In the genomic region with DNA sequence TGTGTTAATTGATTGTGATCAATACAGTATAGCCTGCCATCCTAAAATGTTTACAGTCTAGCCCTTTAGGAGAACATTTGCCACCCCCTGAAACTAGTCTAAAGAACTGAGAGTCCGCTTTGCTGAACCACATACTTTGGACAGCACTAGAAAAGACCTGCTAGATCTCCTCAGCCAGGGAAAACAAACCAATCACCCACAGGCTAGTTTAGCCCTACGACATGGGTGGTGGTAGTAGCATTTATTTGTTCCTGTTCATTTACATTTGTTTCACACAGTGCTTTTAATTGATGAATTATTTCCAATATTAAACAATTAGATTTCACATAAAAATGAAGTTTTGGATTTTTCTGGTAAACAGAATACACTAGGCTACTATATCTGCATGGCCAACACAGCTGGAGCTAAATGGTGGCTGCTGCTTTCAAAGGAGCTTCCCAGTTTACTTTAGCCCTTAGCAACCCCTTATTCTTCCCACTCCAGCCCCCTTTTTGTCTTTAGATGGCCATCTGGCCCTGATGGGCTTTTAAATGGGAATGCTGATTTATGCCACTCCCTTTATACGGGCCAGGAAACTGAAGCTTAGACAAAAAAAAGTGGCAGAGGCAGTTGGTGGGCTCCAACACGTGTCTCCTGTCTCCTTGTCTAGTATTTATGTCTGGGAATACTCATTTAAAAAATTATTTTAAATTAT, we compare ENCODE assay signal across 17 cellular contexts.
DNase-seq lines count a peak whose midpoint lies in the region; ATAC-seq, FAIRE-seq and TF ChIP-seq lines count a peak whose summit lies in the region.
"Had no signal": no experiment of that assay in that cellular context is flagged by ENCODE, and none has a peak within 500 bp of the region (broad histone marks: within the 10 kb centered on the region; RNA-seq: fewer than 3 reads in every experiment).

No MANE protein-coding gene starts in this region.

- no peaks in the 10 kb centered on the region for H3K9me3 Mint-ChIP-seq in H9
- H3K9me3 Mint-ChIP-seq: IgD-negative memory B cell; stimulated activated effector memory CD8-positive, alpha-beta T cell treated with anti-CD3 and anti-CD28 coated beads, Interleukin-12 subunit alpha, Interleukin-12 subunit beta, amount 100 ng/mL, for 72 hours; type B pancreatic cell had no signal

- no peaks in the 10 kb centered on the region for H3K27me3 ChIP-seq in H9 (ENCODE audit: insufficient read depth, low read length)

- H3K4me3 Mint-ChIP-seq in H9 = no peak overlapping the region
- H3K4me3 Mint-ChIP-seq: IgD-negative memory B cell; stimulated activated effector memory CD8-positive, alpha-beta T cell treated with anti-CD3 and anti-CD28 coated beads, Interleukin-12 subunit alpha, Interleukin-12 subunit beta, amount 100 ng/mL, for 72 hours had no signal

- DNase-seq in H9 (peak; percentile 44), left lobe of liver (ENCODE audit: low spot score) (no peak), HuH-7.5 (ENCODE audit: low spot score) (no peak), NCI-H2081 (lab: John Stamatoyannopoulos, UW) (no peak)
- DNase-seq: activated effector memory CD4-positive, alpha-beta T cell treated with Interleukin-2 at 50 U/mL for 16 hours; AML-193; aorta; cortex of kidney; NCI-H1048 had no signal

- peak overlapping the region; percentile 57 for H3K27ac ChIP-seq in 22Rv1
- no peak overlapping the region for H3K27ac ChIP-seq in H9 (ENCODE audit: insufficient read length, low read depth, low read length)

- H4K8ac ChIP-seq in H9 (replicated peaks; ENCODE audit: insufficient read length, low read depth, low read length) = no peak overlapping the region

- peak; percentile 71 for FAIRE-seq in TTC549 (lab: Jason Lieb, UNC)
- FAIRE-seq: H1 had no signal

- H3K23ac ChIP-seq in H9 (ENCODE audit: insufficient read length, low read depth, low read length) = no peak overlapping the region

- H4K91ac ChIP-seq in H9 (ENCODE audit: insufficient read length, low read depth, low read length) = no peak overlapping the region

- H2BK5ac ChIP-seq in H9 (ENCODE audit: insufficient read length, low read length) = no peak overlapping the region

- H4K5ac ChIP-seq in H9 (ENCODE audit: insufficient read length, low read depth, low read length) = no peak overlapping the region

- no peaks in the 10 kb centered on the region; a peak in 1 of 7 replicates for H3K36me3 Mint-ChIP-seq in H9 (ENCODE audit: insufficient read depth in 1 of 3, low read depth in 3 of 3)
- H3K36me3 Mint-ChIP-seq: IgD-negative memory B cell; stimulated activated effector memory CD8-positive, alpha-beta T cell treated with anti-CD3 and anti-CD28 coated beads, Interleukin-12 subunit alpha, Interleukin-12 subunit beta, amount 100 ng/mL, for 72 hours had no signal

- no peaks in the 10 kb centered on the region for H3K79me2 ChIP-seq in H9 (ENCODE audit: insufficient read depth, low read length)

- no peak overlapping the region for H2AFZ ChIP-seq in H9 (ENCODE audit: low read length)

- H2BK20ac ChIP-seq in H9 (ENCODE audit: low read depth, low read length, poor library complexity, severe bottlenecking) = no peak overlapping the region

- H3K79me1 ChIP-seq in H9 (ENCODE audit: insufficient read depth, low read depth, low read length, poor library complexity, severe bottlenecking) = no peaks in the 10 kb centered on the region

- no peak overlapping the region for H2BK15ac ChIP-seq in H9 (ENCODE audit: low read depth, low read length)

- H2AK5ac ChIP-seq in H9 (ENCODE audit: insufficient read length, low read length) = no peak overlapping the region

- H3K18ac ChIP-seq in H9 (ENCODE audit: insufficient read length, low read depth, low read length) = no peak overlapping the region

- H3K4me2 ChIP-seq in H9 (ENCODE audit: insufficient read depth, insufficient read length, low read length) = no peak overlapping the region

- no peak overlapping the region; a peak in 1 of 7 replicates for H3K27ac Mint-ChIP-seq in H9
- H3K27ac Mint-ChIP-seq: IgD-negative memory B cell; stimulated activated effector memory CD8-positive, alpha-beta T cell treated with anti-CD3 and anti-CD28 coated beads, Interleukin-12 subunit alpha, Interleukin-12 subunit beta, amount 100 ng/mL, for 72 hours had no signal

- WGBS in H9 (ENCODE audit: extremely low coverage, insufficient read length, low lambda C conversion rate) = no CpG with 5 or more reads among the region's 4 CpGs

- H3K27me3 Mint-ChIP-seq in H9 (ENCODE audit: low read depth) = no peaks in the 10 kb centered on the region
- H3K27me3 Mint-ChIP-seq: IgD-negative memory B cell, type B pancreatic cell had no signal

- H2BK12ac ChIP-seq in H9 (ENCODE audit: insufficient read length, low read depth, low read length) = no peak overlapping the region

- TF ChIP-seq CTCF in 22Rv1 (IDR thresholded peaks at IDR 0.05) (no peak), H9 (conservative IDR thresholded peaks at IDR 0.05) (no peak)

- no peak overlapping the region for H3K9ac ChIP-seq in H9 (ENCODE audit: extremely low read depth, insufficient read length, low read length)

- peak; percentile 70 for ATAC-seq in left lobe of liver
- no peak for ATAC-seq in HG02973 (IDR thresholded peaks at IDR 0.05; ENCODE audit: unreplicated experiment)
- ATAC-seq in HG02610 (IDR thresholded peaks at IDR 0.05; ENCODE audit: unreplicated experiment) = no peak
- ATAC-seq: stimulated activated effector memory CD8-positive, alpha-beta T cell treated with anti-CD3 and anti-CD28 coated beads, Interleukin-12 subunit alpha, Interleukin-12 subunit beta, amount 100 ng/mL, for 72 hours had no signal

- H3K23me2 ChIP-seq in H9 (ENCODE audit: insufficient read length, low read depth, low read length, poor library complexity, severe bottlenecking) = no peaks in the 10 kb centered on the region

- H3K14ac ChIP-seq in H9 (ENCODE audit: insufficient read depth, low read length) = no peak overlapping the region

- H4K20me1 ChIP-seq in H9 (ENCODE audit: control insufficient read depth, insufficient read depth, insufficient read length) = no peaks in the 10 kb centered on the region

- H3K9me3 ChIP-seq in H9 (ENCODE audit: control insufficient read depth, low read depth, low read length) = no peaks in the 10 kb centered on the region

- H3T11ph ChIP-seq in H9 (ENCODE audit: low read length) = no peak overlapping the region

- no peak overlapping the region for H3K4ac ChIP-seq in H9 (ENCODE audit: low read depth, low read length)

- H3K4me1 ChIP-seq in H9 (ENCODE audit: insufficient read depth, low read length) = no peaks in the 10 kb centered on the region; the same call in 1 of the 2 replicates

- H2BK120ac ChIP-seq in H9 (ENCODE audit: low read depth, low read length, poor library complexity, severe bottlenecking) = no peak overlapping the region

- peaks cover 26 to 28% of the 10 kb centered on the region in 2 experiments for H3K4me1 Mint-ChIP-seq in H9
- H3K4me1 Mint-ChIP-seq: IgD-negative memory B cell; stimulated activated effector memory CD8-positive, alpha-beta T cell treated with anti-CD3 and anti-CD28 coated beads, Interleukin-12 subunit alpha, Interleukin-12 subunit beta, amount 100 ng/mL, for 72 hours had no signal

- H3K56ac ChIP-seq in H9 (ENCODE audit: insufficient read length, low read depth, low read length) = no peak overlapping the region
